ENCODE assay signal across 8 cellular contexts in genomic region chr1:221478050-221478949, GRCh38.
DNase-seq lines count a peak whose midpoint lies in the region; TF ChIP-seq lines count a peak whose summit lies in the region.

No MANE protein-coding gene starts in this region.

- no peaks in the 10 kb centered on the region for H3K27me3 Mint-ChIP-seq in MCF 10A (ENCODE audit: insufficient read depth, unreplicated experiment)

- no peak overlapping the region for H3K4me3 Mint-ChIP-seq in MCF 10A (ENCODE audit: unreplicated experiment)

- H3K4me1 Mint-ChIP-seq in MCF 10A (ENCODE audit: insufficient read depth, unreplicated experiment): no peaks in the 10 kb centered on the region

- no peaks in the 10 kb centered on the region for H3K36me3 Mint-ChIP-seq in MCF 10A (ENCODE audit: insufficient read depth, unreplicated experiment)

- intact Hi-C loops in MCF 10A (cut with micrococcal nuclease): loop anchor here (1.0 to 5.0 kb wide), 9 partner anchors 38 to 977 kb away; partner anchors contain the start of gene DUSP10

- no peak overlapping the region for H3K4me3 ChIP-seq in HFF-Myc (replicated peaks; ENCODE audit: low read depth, low read length)
- no peak overlapping the region for H3K4me3 ChIP-seq in NB4 (ENCODE audit: low read depth, low read length)

- H3K27ac Mint-ChIP-seq in MCF 10A (ENCODE audit: low read depth, unreplicated experiment): no peak overlapping the region

- CTCF ChIA-PET in MCF 10A (lab: Yijun Ruan, JAX): interaction anchor here (0.5 to 9.5 kb wide), 130 partner anchors 8 to 1158 kb away, joined by 3 to 163 read pairs (median 4); partner anchors contain the start of gene DUSP10

- TF ChIP-seq POLR2A in NB4 (IDR thresholded peaks at IDR 0.05; ENCODE audit: extremely low read depth, insufficient read length): no peak

- TF ChIP-seq CTCF in HFF-Myc (IDR thresholded peaks at IDR 0.05; ENCODE audit: low read depth, low read length, missing control alignments) (peak; percentile 88), NB4 (IDR thresholded peaks at IDR 0.05; ENCODE audit: low read depth, low read length) (peak; percentile 77), VCaP (conservative IDR thresholded peaks at IDR 0.05) (peak; percentile 90), MCF 10A (IDR thresholded peaks at IDR 0.05; ENCODE audit: unreplicated experiment) (peak; percentile 99)

- H3K9me3 Mint-ChIP-seq in MCF 10A (ENCODE audit: unreplicated experiment): no peaks in the 10 kb centered on the region

- POLR2A ChIA-PET in MCF 10A (lab: Yijun Ruan, JAX): interaction anchor here (0.6 to 4.7 kb wide), 18 partner anchors 59 to 987 kb away, joined by 3 to 64 read pairs (median 5); partner anchors contain the start of gene DUSP10

- H3K27ac ChIP-seq in VCaP: no peak overlapping the region

- no TSS peak for BruUV-seq in MCF 10A (replicated peaks; lab: Mats Ljungman, UMichigan)

- peak; percentile 25 for DNase-seq in NCI-H1105 treated with DMSO at 0.1 percent for 48 hours (lab: John Stamatoyannopoulos, UW)
- no peak for DNase-seq in NCI-H1105 (lab: John Stamatoyannopoulos, UW)
- peak; percentile 75 for DNase-seq in HFF-Myc (ENCODE audit: extremely low read depth, low read depth)
- DNase-seq in NB4 (ENCODE audit: low read depth): peak; percentile 69
- DNase-seq in MCF 10A (ENCODE audit: unreplicated experiment): peak; percentile 96
- peak; percentile 95 for DNase-seq in kidney tubule cell (ENCODE audit: low spot score)
- DNase-seq in stimulated activated CD4-positive, alpha-beta T cell treated with anti-CD3 and anti-CD28 coated beads, Interleukin-4, amount 100 ng/mL, for 24 hours: peak; percentile 62
